18 cellular contexts compared by ENCODE assay signal in the genomic region with DNA sequence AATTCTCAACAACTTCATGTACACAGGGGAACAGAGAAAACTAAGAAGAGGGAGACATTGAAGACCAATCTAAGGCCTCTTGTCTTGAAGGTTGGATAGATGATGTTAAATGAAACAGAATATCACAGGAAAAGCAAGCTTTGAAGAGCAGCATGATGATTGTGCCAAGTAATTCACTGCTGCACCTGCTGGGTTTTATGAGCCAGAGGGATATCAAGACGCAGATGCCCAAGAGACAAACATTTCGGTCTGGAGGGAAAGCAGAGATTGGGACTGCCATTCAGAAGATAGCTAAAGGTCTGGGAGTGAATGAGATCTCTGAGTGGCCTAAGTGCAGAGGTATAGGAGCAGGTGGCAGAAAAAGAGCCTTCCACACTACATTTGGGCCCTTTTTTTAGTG.
"Had no signal": no experiment of that assay in that cellular context is flagged by ENCODE, and none has a peak within 500 bp of the region (broad histone marks: within the 10 kb centered on the region; RNA-seq: fewer than 3 reads in every experiment).

No MANE protein-coding gene starts in this region.

- H3K4me3 Mint-ChIP-seq: activated CD8-positive, alpha-beta T cell treated with anti-CD3 and anti-CD28 coated beads, Interleukin-2, amount 10 ng/mL, durations not matched to agents 7 days and 5 days; activated naive CD8-positive, alpha-beta T cell treated with anti-CD3 and anti-CD28 coated beads, Interleukin-2, amount 50 U/mL, for 24 hours; naive thymus-derived CD8-positive, alpha-beta T cell; WTC11 had no signal

- DNase-seq: activated CD4-positive, alpha-beta T cell treated with anti-CD3 and anti-CD28 coated beads for 48 hours; activated CD8-positive, alpha-beta memory T cell treated with anti-CD3 and anti-CD28 coated beads, Interleukin-2, amount 50 U/mL, for 48 hours; activated CD8-positive, alpha-beta T cell treated with anti-CD3 and anti-CD28 coated beads, Interleukin-2, amount 10 ng/mL, durations not matched to agents 7 days and 5 days; activated naive CD4-positive, alpha-beta T cell treated with Interleukin-2 at 50 U/mL for 16 hours; activated naive CD8-positive, alpha-beta T cell treated with anti-CD3 and anti-CD28 coated beads, Interleukin-2, amount 50 U/mL, for 24 hours; caudate nucleus; cortex of kidney; effector CD8-positive, alpha-beta T cell; heart left ventricle; left colon; naive thymus-derived CD8-positive, alpha-beta T cell; psoas muscle; sigmoid colon; stimulated activated CD4-positive, alpha-beta T cell treated with anti-CD3 and anti-CD28 coated beads, Interleukin-12 subunit alpha, Interleukin-12 subunit beta, amount 100 ng/mL, for 4 hours; stimulated activated naive CD4-positive, alpha-beta T cell treated with Interleukin-2 at 50 U/mL for 16 hours; trophoblast cell had no signal

- H3K27ac Mint-ChIP-seq: activated CD8-positive, alpha-beta T cell treated with anti-CD3 and anti-CD28 coated beads, Interleukin-2, amount 10 ng/mL, durations not matched to agents 7 days and 5 days; activated naive CD8-positive, alpha-beta T cell treated with anti-CD3 and anti-CD28 coated beads, Interleukin-2, amount 50 U/mL, for 24 hours; WTC11 had no signal

- H3K36me3 ChIP-seq: ascending aorta, heart left ventricle, sigmoid colon had no signal

- H3K4me3 ChIP-seq: ascending aorta, heart left ventricle, psoas muscle, sigmoid colon had no signal

- H3K27me3 Mint-ChIP-seq: activated naive CD8-positive, alpha-beta T cell treated with anti-CD3 and anti-CD28 coated beads, Interleukin-2, amount 50 U/mL, for 24 hours; naive thymus-derived CD8-positive, alpha-beta T cell had no signal

- ATAC-seq: activated CD8-positive, alpha-beta T cell treated with anti-CD3 and anti-CD28 coated beads, Interleukin-2, amount 10 ng/mL, durations not matched to agents 7 days and 5 days; activated naive CD8-positive, alpha-beta T cell treated with anti-CD3 and anti-CD28 coated beads, Interleukin-2, amount 50 U/mL, for 24 hours; heart left ventricle; left colon; naive thymus-derived CD8-positive, alpha-beta T cell; psoas muscle; WTC11 had no signal

- H3K27ac ChIP-seq: ascending aorta, heart left ventricle, psoas muscle, sigmoid colon had no signal

- H3K9me3 Mint-ChIP-seq: activated naive CD8-positive, alpha-beta T cell treated with anti-CD3 and anti-CD28 coated beads, Interleukin-2, amount 50 U/mL, for 24 hours had no signal

- H3K9me3 ChIP-seq: heart left ventricle, psoas muscle, sigmoid colon had no signal

- H3K27me3 ChIP-seq: ascending aorta, heart left ventricle, sigmoid colon had no signal

- H3K4me1 Mint-ChIP-seq: activated naive CD8-positive, alpha-beta T cell treated with anti-CD3 and anti-CD28 coated beads, Interleukin-2, amount 50 U/mL, for 24 hours had no signal

- H3K36me3 Mint-ChIP-seq: WTC11 had no signal
